In genomic region chr7:75237255-75238187, GRCh38 we compare ENCODE assay signal across 8 cellular contexts.
DNase-seq lines count a peak whose midpoint lies in the region; ATAC-seq and TF ChIP-seq lines count a peak whose summit lies in the region.
"Not testable (repeated sequence)": the region's sequence is repeated elsewhere in the genome, so short reads cannot be mapped to it uniquely, and the experiment has no call there.

No MANE protein-coding gene starts in this region.

- DNase-seq in T-helper 1 cell = peak in 3 of 5 donors; percentile 18 to 49 (median 33)
- peak; percentile 59 for DNase-seq in activated T-cell treated with anti-CD3 and anti-CD28 coated beads, Interleukin-2, amount 50 U/mL, for 4 hours
- not testable (repeated sequence) for DNase-seq in foreskin keratinocyte
- DNase-seq in osteocyte (ENCODE audit: extremely low spot score, unreplicated experiment) = peak; percentile 74
- peak; percentile 58 to 72 for DNase-seq in stimulated activated naive CD8-positive, alpha-beta T cell treated with anti-CD3 and anti-CD28 coated beads, Interleukin-15, amount 100 ng/mL, for 72 hours

- not testable (repeated sequence) for H3K4me1 Mint-ChIP-seq in activated T-cell treated with anti-CD3 and anti-CD28 coated beads, Interleukin-2, amount 50 U/mL, for 4 hours (ENCODE audit: low read depth); osteocyte (ENCODE audit: unreplicated experiment); stimulated activated naive CD8-positive, alpha-beta T cell treated with anti-CD3 and anti-CD28 coated beads, Interleukin-15, amount 100 ng/mL, for 72 hours

- not testable (repeated sequence) for H3K27ac ChIP-seq in foreskin keratinocyte

- H3K27ac Mint-ChIP-seq in osteocyte (ENCODE audit: unreplicated experiment) = not testable (repeated sequence)
- H3K27ac Mint-ChIP-seq in stimulated activated naive CD8-positive, alpha-beta T cell treated with anti-CD3 and anti-CD28 coated beads, Interleukin-15, amount 100 ng/mL, for 72 hours = peak overlapping the region in 1 of 2 donors; percentile 27

- not testable (repeated sequence) for H3K9me3 Mint-ChIP-seq in activated T-cell treated with anti-CD3 and anti-CD28 coated beads, Interleukin-2, amount 50 U/mL, for 4 hours; osteocyte (ENCODE audit: unreplicated experiment); stimulated activated naive CD8-positive, alpha-beta T cell treated with anti-CD3 and anti-CD28 coated beads, Interleukin-15, amount 100 ng/mL, for 72 hours

- not testable (repeated sequence) for H3K4me1 ChIP-seq in foreskin keratinocyte

- TF ChIP-seq CTCF in foreskin keratinocyte (conservative IDR thresholded peaks at IDR 0.05); osteocyte (IDR thresholded peaks at IDR 0.05): not testable (repeated sequence)

- H3K27me3 Mint-ChIP-seq in activated T-cell treated with anti-CD3 and anti-CD28 coated beads, Interleukin-2, amount 50 U/mL, for 4 hours (ENCODE audit: low read depth); osteocyte (ENCODE audit: unreplicated experiment); stimulated activated naive CD8-positive, alpha-beta T cell treated with anti-CD3 and anti-CD28 coated beads, Interleukin-15, amount 100 ng/mL, for 72 hours: not testable (repeated sequence)

- not testable (repeated sequence) for H3K27me3 ChIP-seq in foreskin keratinocyte

- peak; percentile 91 for ATAC-seq in GM18867 (IDR thresholded peaks at IDR 0.05; ENCODE audit: unreplicated experiment)
- ATAC-seq in GM21723 (IDR thresholded peaks at IDR 0.05; ENCODE audit: unreplicated experiment) = peak; percentile 96
- ATAC-seq in HG03097 (IDR thresholded peaks at IDR 0.05; ENCODE audit: low FRiP score, unreplicated experiment) = peak; percentile 94
- ATAC-seq in activated T-cell treated with anti-CD3 and anti-CD28 coated beads, Interleukin-2, amount 50 U/mL, for 4 hours = peak; percentile 93 to 95
- peak; percentile 77 for ATAC-seq in foreskin keratinocyte
- ATAC-seq in stimulated activated naive CD8-positive, alpha-beta T cell treated with anti-CD3 and anti-CD28 coated beads, Interleukin-15, amount 100 ng/mL, for 72 hours = peak; percentile 93

- not testable (repeated sequence) for H3K4me3 Mint-ChIP-seq in activated T-cell treated with anti-CD3 and anti-CD28 coated beads, Interleukin-2, amount 50 U/mL, for 4 hours
- peak overlapping the region; percentile 55 for H3K4me3 Mint-ChIP-seq in osteocyte (ENCODE audit: unreplicated experiment)
- peak overlapping the region; percentile 55 to 81 for H3K4me3 Mint-ChIP-seq in stimulated activated naive CD8-positive, alpha-beta T cell treated with anti-CD3 and anti-CD28 coated beads, Interleukin-15, amount 100 ng/mL, for 72 hours

- H3K36me3 Mint-ChIP-seq in activated T-cell treated with anti-CD3 and anti-CD28 coated beads, Interleukin-2, amount 50 U/mL, for 4 hours (ENCODE audit: insufficient read depth); osteocyte (ENCODE audit: unreplicated experiment): not testable (repeated sequence)
